In the genomic region with DNA sequence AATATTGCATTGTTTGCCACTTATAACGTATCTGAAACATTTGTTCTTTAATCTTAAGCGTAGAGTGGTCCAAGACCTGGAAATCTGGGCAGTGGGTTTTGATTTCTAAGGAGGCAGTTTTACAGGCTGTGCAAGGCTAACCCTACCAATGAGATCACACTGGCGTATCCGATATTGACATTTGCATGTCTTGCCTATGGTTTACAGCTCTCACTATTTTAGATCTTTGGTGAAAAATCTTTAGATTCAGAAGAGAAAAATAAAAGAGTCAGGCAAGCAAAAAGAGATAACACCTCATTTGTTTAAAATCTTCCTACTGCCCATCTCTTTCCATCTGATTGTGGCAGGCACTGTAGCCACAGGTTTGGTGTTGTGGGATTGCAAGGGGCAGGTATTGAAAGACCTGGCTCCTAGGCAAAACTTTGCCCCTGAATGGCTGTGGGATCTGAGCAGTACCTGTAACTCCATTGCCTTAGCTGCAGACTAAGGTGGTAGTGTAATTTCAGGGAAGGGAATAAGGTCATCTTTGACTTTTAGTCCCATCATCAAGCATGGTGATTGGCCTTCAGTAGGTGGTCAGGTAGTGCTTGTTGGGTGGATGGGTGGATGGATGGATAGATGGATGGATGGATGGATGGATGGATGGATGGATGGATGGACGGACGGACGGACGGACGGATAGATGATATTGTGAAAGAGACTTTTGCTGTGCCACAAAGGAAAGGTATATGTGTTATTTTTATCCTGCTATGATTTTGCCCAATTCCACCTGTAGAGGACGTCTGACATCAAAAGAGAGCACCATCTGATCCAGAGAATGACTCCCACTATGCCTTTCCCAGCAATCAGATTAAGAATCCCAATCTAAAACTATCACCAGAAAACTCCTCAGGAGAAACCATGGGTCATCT, we compare ENCODE assay signal across 9 cellular contexts. TPM values are rescaled to one million over a fixed set of nuclear protein-coding genes. Genes with fewer than 3 reads are reported as not detected.
DNase-seq lines count a peak whose midpoint lies in the region; ATAC-seq and TF ChIP-seq lines count a peak whose summit lies in the region.
"Had no signal": no experiment of that assay in that cellular context is flagged by ENCODE, and none has a peak within 500 bp of the region (broad histone marks: within the 10 kb centered on the region; RNA-seq: fewer than 3 reads in every experiment).

No MANE protein-coding gene starts in this region.

- DNase-seq in OCI-LY7 (ENCODE audit: low spot score) (peak; percentile 30), epithelial cell of prostate (ENCODE audit: low read depth, low spot score) (no peak), prostate gland (ENCODE audit: low spot score) (no peak), nucleus accumbens (lab: John Stamatoyannopoulos, UW) (no peak), T1000 (lab: John Stamatoyannopoulos, UW) (no peak)
- DNase-seq: NCI-H526 treated with DMSO at 0.1 percent for 48 hours had no signal

- TSS peak; percentile 55 for BruUV-seq in OCI-LY7 (replicated peaks; lab: Mats Ljungman, UMichigan)

- no peaks in the 10 kb centered on the region for H3K27me3 ChIP-seq in prostate gland (replicated peaks; ENCODE audit: insufficient read depth)

- no peaks in the 10 kb centered on the region for H3K9me3 ChIP-seq in OCI-LY7 (ENCODE audit: low read length)
- no peaks in the 10 kb centered on the region for H3K9me3 ChIP-seq in prostate gland

- H3K27ac ChIP-seq in OCI-LY7 (ENCODE audit: low read depth, low read length, poor library complexity, severe bottlenecking), result peak overlapping the region; percentile 79
- H3K27ac ChIP-seq in epithelial cell of prostate, result peak overlapping the region; percentile 81
- peak overlapping the region; percentile 24 to 85 for H3K27ac ChIP-seq in prostate gland

- H3K4me2 ChIP-seq in OCI-LY7 (ENCODE audit: low read length), result peak overlapping the region; percentile 79

- no peak for TF ChIP-seq POLR2A in prostate gland (IDR thresholded peaks at IDR 0.05)

- intact Hi-C loops in OCI-LY7 (cut with micrococcal nuclease; ENCODE audit: unreplicated experiment) (no loop called here), prostate gland (cut with DNase I) (loop anchor here (2.0 to 10.0 kb wide), 4 partner anchors 67 to 236 kb away; a partner anchor contains a TSS)

- no peaks in the 10 kb centered on the region for H3K9me2 ChIP-seq in OCI-LY7 (ENCODE audit: insufficient read depth, low read length)

- ATAC-seq in HG03175 (IDR thresholded peaks at IDR 0.05; ENCODE audit: unreplicated experiment), result no peak
- ATAC-seq in GM18867 (IDR thresholded peaks at IDR 0.05; ENCODE audit: unreplicated experiment), result no peak

- H3K4me3 ChIP-seq in GM08714 (ENCODE audit: low read length) (peak overlapping the region; percentile 86), OCI-LY7 (ENCODE audit: low read depth, low read length, poor library complexity, severe bottlenecking) (peak overlapping the region; percentile 85), prostate gland (peak overlapping the region; percentile 65 to 87)

- H3K36me3 ChIP-seq in OCI-LY7 (ENCODE audit: insufficient read depth, low read length) (peaks cover 31% of the 10 kb centered on the region), prostate gland (no peaks in the 10 kb centered on the region)

- peaks cover 60% of the 10 kb centered on the region for H3K4me1 ChIP-seq in OCI-LY7 (ENCODE audit: insufficient read depth, low read length, poor library complexity, severe bottlenecking)
- peaks cover 7% of the 10 kb centered on the region for H3K4me1 ChIP-seq in prostate gland (replicated peaks)

- peaks cover 60% of the 10 kb centered on the region for H3K79me2 ChIP-seq in OCI-LY7 (ENCODE audit: insufficient read depth, low read depth, low read length)

- no peak overlapping the region; the same call in 1 of the 2 replicates for H2AFZ ChIP-seq in OCI-LY7 (ENCODE audit: low read length)

- TF ChIP-seq CTCF in OCI-LY7 (conservative IDR thresholded peaks at IDR 0.05; ENCODE audit: low read length), result peak; percentile 67
- TF ChIP-seq CTCF in prostate gland (IDR thresholded peaks at IDR 0.05), result no peak

- CTCF ChIA-PET in OCI-LY7 (lab: Charles Lee; ENCODE audit: unreplicated experiment), result interaction anchor here (0.9 to 1.5 kb wide), 2 partner anchors 83 to 160 kb away, joined by 4 read pairs; no protein-coding TSS in a partner anchor

- 64% methylated on average over 10 of the region's 10 CpGs for WGBS in prostate gland

- POLR2A ChIA-PET in OCI-LY7 (lab: Charles Lee), result interaction anchor here (0.7 to 2.7 kb wide), 11 partner anchors 12 to 700 kb away, joined by 3 to 11 read pairs (median 4); no protein-coding TSS in a partner anchor

- peaks cover 7% of the 10 kb centered on the region; the same call in 1 of the 2 replicates for H4K20me1 ChIP-seq in OCI-LY7 (ENCODE audit: insufficient read depth, low read length)

RNA-seq across cellular contexts. Expression of a gene that starts 1.9 kb away (rescaled TPM):
- total RNA-seq in OCI-LY7 (2014; rRNA removed; shearing (Covaris generic)), result 7.0 and 8.8 TPM in 2 replicates
- total RNA-seq in OCI-LY7 (2022) (23.6 and 28.3 TPM in 2 replicates), prostate gland (10 to 100 TPM; 13.0 to 19.9 TPM)
